In the genomic region with DNA sequence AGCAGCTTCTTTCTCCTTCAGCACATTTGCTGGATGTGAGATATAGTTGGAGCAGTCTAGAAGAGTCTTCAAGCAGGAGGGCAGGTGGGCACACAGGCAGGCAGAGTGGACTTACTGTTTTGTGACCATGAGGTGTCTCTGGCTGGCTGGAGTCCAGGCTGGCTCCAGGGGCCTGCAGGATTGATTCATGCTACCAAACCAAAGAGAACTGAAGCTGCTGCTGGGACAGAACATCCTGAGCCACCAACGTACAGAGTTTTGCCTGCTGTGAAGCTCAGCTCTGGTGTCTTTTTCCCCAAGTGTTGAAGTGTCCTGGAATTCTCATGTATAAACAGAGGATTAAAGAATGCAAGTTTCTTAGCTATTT, we compare ENCODE assay signal across 13 cellular contexts. TPM values are rescaled to one million over a fixed set of nuclear protein-coding genes. Genes with fewer than 3 reads are reported as not detected.
DNase-seq lines count a peak whose midpoint lies in the region; ATAC-seq and TF ChIP-seq lines count a peak whose summit lies in the region.
"Had no signal": no experiment of that assay in that cellular context is flagged by ENCODE, and none has a peak within 500 bp of the region (broad histone marks: within the 10 kb centered on the region; RNA-seq: fewer than 3 reads in every experiment).

No MANE protein-coding gene starts in this region.

- H4K20me1 ChIP-seq in GM23248 (ENCODE audit: insufficient read depth) = no peaks in the 10 kb centered on the region

- H3K9me3 Mint-ChIP-seq in WTC11 = no peaks in the 10 kb centered on the region
- peaks cover 4% of the 10 kb centered on the region for H3K9me3 Mint-ChIP-seq in activated CD4-positive, alpha-beta T cell treated with anti-CD3 and anti-CD28 coated beads, Interleukin-2, amount 10 ng/mL, durations not matched to agents 24 days and 14 days
- H3K9me3 Mint-ChIP-seq: activated CD4-positive, alpha-beta memory T cell treated with anti-CD3 and anti-CD28 coated beads for 36 hours had no signal

- H3K36me3 Mint-ChIP-seq in WTC11 = no peaks in the 10 kb centered on the region
- no peaks in the 10 kb centered on the region for H3K36me3 Mint-ChIP-seq in activated CD4-positive, alpha-beta T cell treated with anti-CD3 and anti-CD28 coated beads, Interleukin-2, amount 10 ng/mL, durations not matched to agents 24 days and 14 days (ENCODE audit: low read depth)
- H3K36me3 Mint-ChIP-seq: activated CD4-positive, alpha-beta memory T cell treated with anti-CD3 and anti-CD28 coated beads for 36 hours had no signal

- H3K27ac ChIP-seq in GM23248 (peak overlapping the region; percentile 74), foreskin keratinocyte (peak overlapping the region; percentile 4), gastrocnemius medialis (peak overlapping the region; percentile 84 to 97 (median 94))
- H3K27ac ChIP-seq: thoracic aorta had no signal

- H3K27ac Mint-ChIP-seq in WTC11 = peak overlapping the region; percentile 29; the same call in 1 of the 2 replicates
- H3K27ac Mint-ChIP-seq in activated CD4-positive, alpha-beta T cell treated with anti-CD3 and anti-CD28 coated beads, Interleukin-2, amount 10 ng/mL, durations not matched to agents 24 days and 14 days = no peak overlapping the region
- H3K27ac Mint-ChIP-seq: activated CD4-positive, alpha-beta memory T cell treated with anti-CD3 and anti-CD28 coated beads for 36 hours had no signal

- no peak overlapping the region for H2AFZ ChIP-seq in GM23248

- 43 to 62% methylated on average over 1 of the region's 1 CpG for WGBS in GM23248 (ENCODE audit: low coverage in 1 of 2, low lambda C conversion rate in 2 of 2, missing lambda C conversion rate in 2 of 2), 2 experiments

- no peaks in the 10 kb centered on the region; the same call in 1 of the 2 replicates for H3K79me2 ChIP-seq in GM23248 (ENCODE audit: insufficient read depth)

- H3K27me3 ChIP-seq in GM23248 (replicated peaks; ENCODE audit: insufficient read depth) (no peaks in the 10 kb centered on the region), foreskin keratinocyte (no peaks in the 10 kb centered on the region), gastrocnemius medialis (no peaks in the 10 kb centered on the region)

- DNase-seq in GM23248 (no peak), WTC11 (ENCODE audit: low spot score) (no peak), foreskin keratinocyte (no peak), gastrocnemius medialis (peak; percentile 69 to 88)
- no peak for DNase-seq in activated CD4-positive, alpha-beta T cell treated with anti-CD3 and anti-CD28 coated beads, Interleukin-2, amount 10 ng/mL, durations not matched to agents 24 days and 14 days
- DNase-seq: effector CD4-positive, alpha-beta T cell; foreskin melanocyte; NCI-H1694 treated with DMSO at 0.1 percent for 48 hours; NCI-H510A treated with DMSO at 0.1 percent for 48 hours had no signal

- TF ChIP-seq POLR2A in gastrocnemius medialis (IDR thresholded peaks at IDR 0.05) = no peak

- no peak overlapping the region for H3K4me3 ChIP-seq in GM23248
- H3K4me3 ChIP-seq in gastrocnemius medialis = peak overlapping the region in 1 of 4 donors; percentile 22
- H3K4me3 ChIP-seq: thoracic aorta had no signal

- POLR2A ChIA-PET in WTC11 (lab: Charles Lee) = interaction anchor here (0.6 kb wide), 1 partner anchor 25 kb away, joined by 3 read pairs; no protein-coding TSS in a partner anchor

- H3K4me1 Mint-ChIP-seq in WTC11 = peaks cover 4% of the 10 kb centered on the region
- peaks cover 20% of the 10 kb centered on the region for H3K4me1 Mint-ChIP-seq in activated CD4-positive, alpha-beta T cell treated with anti-CD3 and anti-CD28 coated beads, Interleukin-2, amount 10 ng/mL, durations not matched to agents 24 days and 14 days

- in situ Hi-C loops in GM23248 (cut with MboI) (no loop called here), gastrocnemius medialis (cut with MboI; ENCODE audit: low sequenced_read_pairs in 4 of 4) (no loop called here)

- H3K9ac ChIP-seq in GM23248 = 0 out of 2 replicates have a peak overlapping the region, but pooled peaks have one; percentile 0

- H3K9me3 ChIP-seq in GM23248 (ENCODE audit: low read depth) = no peaks in the 10 kb centered on the region
- H3K9me3 ChIP-seq in gastrocnemius medialis = no peaks in the 10 kb centered on the region
- H3K9me3 ChIP-seq: thoracic aorta had no signal

- H3K36me3 ChIP-seq in GM23248 (ENCODE audit: low read depth) (no peaks in the 10 kb centered on the region), gastrocnemius medialis (no peaks in the 10 kb centered on the region)
- H3K36me3 ChIP-seq: thoracic aorta had no signal

- H3K4me2 ChIP-seq in GM23248 (ENCODE audit: unreplicated experiment) = peak overlapping the region; percentile 11

- H3K4me1 ChIP-seq in GM23248 (ENCODE audit: insufficient read depth) (peaks cover 42% of the 10 kb centered on the region), foreskin keratinocyte (peaks cover 29% of the 10 kb centered on the region), gastrocnemius medialis (peaks cover 89 to 99% of the 10 kb centered on the region in 2 donors)

- H3K9me2 ChIP-seq in GM23248 (ENCODE audit: insufficient read depth) = no peaks in the 10 kb centered on the region

- CTCF ChIA-PET in WTC11 (lab: Charles Lee) = interaction anchor here (0.9 to 1.8 kb wide), 6 partner anchors 14 to 455 kb away, joined by 3 to 13 read pairs (median 4); partner anchors contain the start of gene HBEGF

- H3K4me3 Mint-ChIP-seq in WTC11 = no peak overlapping the region
- no peak overlapping the region for H3K4me3 Mint-ChIP-seq in activated CD4-positive, alpha-beta T cell treated with anti-CD3 and anti-CD28 coated beads, Interleukin-2, amount 10 ng/mL, durations not matched to agents 24 days and 14 days
- H3K4me3 Mint-ChIP-seq: activated CD4-positive, alpha-beta memory T cell treated with anti-CD3 and anti-CD28 coated beads for 36 hours had no signal

- H3K27me3 Mint-ChIP-seq in WTC11 (ENCODE audit: low read depth) = no peaks in the 10 kb centered on the region
- H3K27me3 Mint-ChIP-seq in activated CD4-positive, alpha-beta T cell treated with anti-CD3 and anti-CD28 coated beads, Interleukin-2, amount 10 ng/mL, durations not matched to agents 24 days and 14 days = no peaks in the 10 kb centered on the region
- H3K27me3 Mint-ChIP-seq: activated CD4-positive, alpha-beta memory T cell treated with anti-CD3 and anti-CD28 coated beads for 36 hours had no signal

- TF ChIP-seq CTCF in WTC11 (IDR thresholded peaks at IDR 0.05) (no peak), foreskin keratinocyte (conservative IDR thresholded peaks at IDR 0.05) (no peak), gastrocnemius medialis (IDR thresholded peaks at IDR 0.05 in 4 of 5, conservative IDR thresholded peaks at IDR 0.05 in 1 of 5) (no peak)

- H3F3A ChIP-seq in GM23248 (ENCODE audit: insufficient read depth) = peaks cover 46% of the 10 kb centered on the region

- intact Hi-C loops in gastrocnemius medialis (cut with DNase I; ENCODE audit: low total_unique reads) = loop anchor here (2.0 kb wide), 1 partner anchor 38 kb away; no protein-coding TSS in a partner anchor
- intact Hi-C loops in activated CD4-positive, alpha-beta T cell treated with anti-CD3 and anti-CD28 coated beads, Interleukin-2, amount 10 ng/mL, durations not matched to agents 24 days and 14 days (cut with micrococcal nuclease) = no loop called here

- ATAC-seq in WTC11 (no peak), foreskin keratinocyte (no peak), gastrocnemius medialis (peak; percentile 19 to 39), HG03354 (IDR thresholded peaks at IDR 0.05; ENCODE audit: poor library complexity, severe bottlenecking, unreplicated experiment) (no peak), HG02763 (IDR thresholded peaks at IDR 0.05; ENCODE audit: unreplicated experiment) (no peak)

TF ChIP-seq in WTC11, 78 proteins besides CTCF, POLR2A, EP300 and RAD21:
- no peak for TF ChIP-seq ARID4B (CRISPR knock-in tag; IDR thresholded peaks at IDR 0.05; ENCODE audit: borderline replicate concordance)

RNA-seq across cellular contexts. Expression of gene CYSTM1, which starts 45.7 kb away (rescaled TPM):
- 10.4 and 16.0 TPM in 2 replicates for total RNA-seq in GM23248 (2014; rRNA removed; shearing (Covaris generic))
- polyA plus RNA-seq in GM23248 (2016; fragmentation: Nextera tagmentation; extraction: Ambion mirVana) (42.3 and 45.5 TPM in 2 replicates), foreskin keratinocyte (36.0 and 40.6 TPM in 2 replicates)
- total RNA-seq in WTC11 (2021) (27.7 to 29.3 TPM (median 28.9 TPM) in 3 replicates), foreskin keratinocyte (39.0 and 44.8 TPM in 2 replicates), gastrocnemius medialis (100 to 1,000 TPM; 304 to 593 (median 336) TPM)
- total RNA-seq in activated CD4-positive, alpha-beta T cell treated with anti-CD3 and anti-CD28 coated beads, Interleukin-2, amount 10 ng/mL, durations not matched to agents 24 days and 14 days = 17.2 and 17.3 TPM in 2 replicates

Comparison
In these comparisons a context has a peak if more than half of its experiments do, and no peak if none do; other contexts are left out.
1. DNase-seq: peak in gastrocnemius medialis (2 of 2); none in GM23248 (single experiment), WTC11 (single experiment), foreskin keratinocyte (0 of 2) and activated CD4-positive, alpha-beta T cell treated with anti-CD3 and anti-CD28 coated beads, Interleukin-2, amount 10 ng/mL, durations not matched to agents 24 days and 14 days (single experiment).
2. H3K27ac ChIP-seq: peak in every context shown above with its lines; median percentile 94 in gastrocnemius medialis; 74 in GM23248; 4 in foreskin keratinocyte.
3. ATAC-seq: peak in gastrocnemius medialis (2 of 2); none in WTC11 (single experiment), foreskin keratinocyte (single experiment), HG03354 (single experiment) and HG02763 (single experiment).